ENCODE assay signal across 8 cellular contexts in genomic region chrX:152758918-152759317, GRCh38. TPM values are rescaled to one million over a fixed set of nuclear protein-coding genes. Genes with fewer than 3 reads are reported as not detected.
"Had no signal": no experiment of that assay in that cellular context is flagged by ENCODE, and none has a peak within 500 bp of the region (broad histone marks: within the 10 kb centered on the region; RNA-seq: fewer than 3 reads in every experiment).

CSAG3 (plus strand) TSS chrX:152759218.

RNA-seq across cellular contexts. Expression of gene CSAG3, which starts in this region (rescaled TPM):
- total RNA-seq: OCI-LY7, PC-3, Peyer's patch, Right ventricle myocardium inferior, Right ventricle myocardium superior, SJCRH30, SJSA1, T-cell had no signal
